ENCODE assay signal across 8 cellular contexts in genomic region chr17:76738468-76738850, GRCh38. TPM values are rescaled to one million over a fixed set of nuclear protein-coding genes. Genes with fewer than 3 reads are reported as not detected.
DNase-seq lines count a peak whose midpoint lies in the region; ATAC-seq and TF ChIP-seq lines count a peak whose summit lies in the region.

No MANE protein-coding gene starts in this region.

- H3K27ac ChIP-seq in skin epidermis, result peak overlapping the region in 20 of 21 experiments; percentile 91 to 99 (median 99)

- DNase-seq in DMS 273 (lab: John Stamatoyannopoulos, UW; ENCODE audit: unreplicated experiment) (peak; percentile 34), DMS 273 treated with DMSO at 0.1 percent for 48 hours (lab: John Stamatoyannopoulos, UW) (no peak), SW480 (ENCODE audit: low spot score) (peak; percentile 33), fibroblast of villous mesenchyme (ENCODE audit: low read depth) (peak; percentile 33), iPS-NIHi11 (ENCODE audit: low spot score) (no peak)

- ATAC-seq in GM21529 (IDR thresholded peaks at IDR 0.05; ENCODE audit: unreplicated experiment) (no peak), HG03196 (IDR thresholded peaks at IDR 0.05; ENCODE audit: unreplicated experiment) (no peak)

- no peak for TF ChIP-seq CTCF in fibroblast of villous mesenchyme (IDR thresholded peaks at IDR 0.05; ENCODE audit: insufficient read depth, low read depth, low read length)

- H3K4me3 ChIP-seq in fibroblast of villous mesenchyme (ENCODE audit: low read depth, low read length), result peak overlapping the region; percentile 94
- peak overlapping the region; percentile 63 to 97 (median 87) for H3K4me3 ChIP-seq in skin epidermis

RNA-seq across cellular contexts. Expression of gene MFSD11, which starts 0.5 kb away (rescaled TPM):
- 31.9 and 44.5 TPM in 2 replicates for total RNA-seq in fibroblast of villous mesenchyme

RNA-seq across cellular contexts. Expression of gene SRSF2, which starts 1.3 kb away (rescaled TPM):
- total RNA-seq in fibroblast of villous mesenchyme, result 152 and 165 TPM in 2 replicates

RNA-seq across cellular contexts. Expression of gene METTL23, which starts 11.8 kb away (rescaled TPM):
- total RNA-seq in fibroblast of villous mesenchyme, result 27.1 and 30.2 TPM in 2 replicates

RNA-seq across cellular contexts. Expression of gene JMJD6, which starts 12.1 kb away (rescaled TPM):
- 24.2 and 25.8 TPM in 2 replicates for total RNA-seq in fibroblast of villous mesenchyme

RNA-seq across cellular contexts. Expression of gene MXRA7, which starts 27.7 kb away (rescaled TPM):
- total RNA-seq in fibroblast of villous mesenchyme, result 244 and 267 TPM in 2 replicates

Comparison
In these comparisons a context has a peak if more than half of its experiments do, and no peak if none do; other contexts are left out.
1. DNase-seq: peak in DMS 273 (single experiment), SW480 (single experiment) and fibroblast of villous mesenchyme (single experiment); none in DMS 273 treated with DMSO at 0.1 percent for 48 hours (single experiment) and iPS-NIHi11 (single experiment).